Comparison of ENCODE assay signal across 20 cellular contexts in genomic region chr14:65369560-65369959, GRCh38.
"Had no signal": no experiment of that assay in that cellular context is flagged by ENCODE, and none has a peak within 500 bp of the region (broad histone marks: within the 10 kb centered on the region; RNA-seq: fewer than 3 reads in every experiment).

No MANE protein-coding gene starts in this region.

- H3K27me3 Mint-ChIP-seq: stimulated activated memory B cell treated with anti-CD40 and anti-IgM and Interleukin-4, amounts not matched to agents 10 μg/mL and 1 μg/mL and 100 μg/mL, for 72 hours had no signal

- H3K27ac Mint-ChIP-seq: activated naive CD4-positive, alpha-beta T cell treated with anti-CD3 and anti-CD28 coated beads for 36 hours; nephron; progenitor cell of endocrine pancreas; stimulated activated memory B cell treated with anti-CD40 and anti-IgM and Interleukin-4, amounts not matched to agents 10 μg/mL and 1 μg/mL and 100 μg/mL, for 72 hours had no signal

- H3K27me3 ChIP-seq: breast epithelium, SJSA1, suprapubic skin, upper lobe of left lung had no signal

- H3K36me3 ChIP-seq: breast epithelium, SJSA1, suprapubic skin, upper lobe of left lung, WERI-Rb-1 had no signal

- H3K4me3 ChIP-seq: breast epithelium, SJSA1, suprapubic skin, upper lobe of left lung had no signal

- H3K27ac ChIP-seq: breast epithelium, SJSA1, suprapubic skin, upper lobe of left lung, WERI-Rb-1 had no signal

- H3K4me1 ChIP-seq: breast epithelium, SJSA1 had no signal

- DNase-seq: activated CD8-positive, alpha-beta memory T cell treated with anti-CD3 and anti-CD28 coated beads for 24 hours; activated naive CD4-positive, alpha-beta T cell treated with anti-CD3 and anti-CD28 coated beads for 36 hours; aorta; dermis blood vessel endothelial cell; hippocampal formation; left ventricle myocardium superior; mesenchymal stem cell; occipital lobe; right cardiac atrium; small intestine; SW 1271; T-helper 9 cell; upper lobe of left lung; WERI-Rb-1 had no signal

- H3K9me3 ChIP-seq: breast epithelium, SJSA1, suprapubic skin, upper lobe of left lung had no signal

- H3K4me3 Mint-ChIP-seq: activated naive CD4-positive, alpha-beta T cell treated with anti-CD3 and anti-CD28 coated beads for 36 hours; nephron; stimulated activated memory B cell treated with anti-CD40 and anti-IgM and Interleukin-4, amounts not matched to agents 10 μg/mL and 1 μg/mL and 100 μg/mL, for 72 hours had no signal

- H3K9me3 Mint-ChIP-seq: activated naive CD4-positive, alpha-beta T cell treated with anti-CD3 and anti-CD28 coated beads for 36 hours; nephron; stimulated activated memory B cell treated with anti-CD40 and anti-IgM and Interleukin-4, amounts not matched to agents 10 μg/mL and 1 μg/mL and 100 μg/mL, for 72 hours had no signal

- ATAC-seq: left ventricle myocardium superior; right cardiac atrium; stimulated activated memory B cell treated with anti-CD40 and anti-IgM and Interleukin-4, amounts not matched to agents 10 μg/mL and 1 μg/mL and 100 μg/mL, for 72 hours had no signal
